In the genomic region with DNA sequence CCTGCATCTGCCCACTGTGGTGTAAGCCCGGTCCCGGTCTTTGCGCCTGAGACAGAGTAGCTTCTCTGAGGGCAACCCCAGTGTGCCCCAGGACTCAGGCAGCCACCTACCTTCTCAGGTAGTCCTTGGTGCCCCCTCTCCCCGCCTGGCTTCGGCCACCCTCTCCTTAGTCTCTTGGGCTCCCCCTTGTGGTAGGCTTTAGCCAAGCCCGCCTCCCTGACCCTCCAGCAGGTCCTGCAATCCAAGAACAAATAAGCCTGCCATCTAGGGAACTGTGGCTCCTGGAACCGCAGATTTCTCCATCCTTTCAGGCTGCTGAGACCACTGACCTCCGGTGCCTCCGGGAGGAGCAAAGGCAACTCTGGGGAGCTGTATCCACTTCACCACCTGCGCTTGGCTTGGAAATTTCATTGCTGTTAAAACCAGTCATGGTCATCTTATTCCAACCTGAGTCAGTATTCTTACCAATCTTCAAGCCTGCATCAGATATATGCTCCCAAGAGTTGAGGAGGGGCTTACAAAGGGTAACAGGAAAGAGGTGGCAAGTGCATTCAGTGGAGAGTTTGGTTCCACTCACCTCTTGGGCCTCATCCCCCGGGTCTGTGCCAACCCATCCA, we compare ENCODE assay signal across 9 cellular contexts. TPM values are rescaled to one million over a fixed set of nuclear protein-coding genes. Genes with fewer than 3 reads are reported as not detected.
DNase-seq lines count a peak whose midpoint lies in the region; ATAC-seq and TF ChIP-seq lines count a peak whose summit lies in the region.
"Had no signal": no experiment of that assay in that cellular context is flagged by ENCODE, and none has a peak within 500 bp of the region (broad histone marks: within the 10 kb centered on the region; RNA-seq: fewer than 3 reads in every experiment).

No MANE protein-coding gene starts in this region.

- no peak overlapping the region for H2BK5ac ChIP-seq in mesenchymal stem cell (ENCODE audit: low read depth, low read length, poor library complexity, severe bottlenecking)

- H3K4me3 Mint-ChIP-seq in endothelial cell (ENCODE audit: unreplicated experiment), result no peak overlapping the region

- no peak overlapping the region for H3K4me3 ChIP-seq in mesenchymal stem cell (ENCODE audit: insufficient read depth in 1 of 2, low read depth in 1 of 2, low read length in 2 of 2)

- peak; percentile 95 for TF ChIP-seq CTCF in AG09319 (IDR thresholded peaks at IDR 0.05; ENCODE audit: low read depth, low read length)
- TF ChIP-seq CTCF in endothelial cell (IDR thresholded peaks at IDR 0.05; ENCODE audit: unreplicated experiment), result peak; percentile 81

- no peak overlapping the region for H3K23ac ChIP-seq in mesenchymal stem cell (ENCODE audit: low read length in 2 of 2)

- H2AFZ ChIP-seq in mesenchymal stem cell (ENCODE audit: low read depth, low read length), result no peak overlapping the region

- peaks cover 2% of the 10 kb centered on the region for H3K36me3 Mint-ChIP-seq in endothelial cell (ENCODE audit: low read depth, unreplicated experiment)

- H4K8ac ChIP-seq in mesenchymal stem cell (ENCODE audit: low read length), result no peak overlapping the region

- no peak overlapping the region for H4K91ac ChIP-seq in mesenchymal stem cell (ENCODE audit: low read length)

- H3K18ac ChIP-seq in mesenchymal stem cell (ENCODE audit: low read depth in 1 of 2, low read length in 2 of 2), result no peak overlapping the region

- peaks cover 3 to 10% of the 10 kb centered on the region in 2 experiments for H3K27me3 ChIP-seq in mesenchymal stem cell (ENCODE audit: control insufficient read depth in 1 of 2, insufficient read depth in 1 of 2, low read length in 2 of 2)
- H3K27me3 ChIP-seq: neutrophil had no signal

- no peaks in the 10 kb centered on the region for H3K79me1 ChIP-seq in mesenchymal stem cell (replicated peaks; ENCODE audit: low read length, poor library complexity, severe bottlenecking)

- no peak overlapping the region for H2BK15ac ChIP-seq in mesenchymal stem cell (ENCODE audit: low read depth, poor library complexity, severe bottlenecking)

- H3K4me1 Mint-ChIP-seq in endothelial cell (ENCODE audit: unreplicated experiment), result no peaks in the 10 kb centered on the region

- no peak overlapping the region for H3K9ac ChIP-seq in mesenchymal stem cell (ENCODE audit: low read length)

- peaks cover 1% of the 10 kb centered on the region for H3K4me1 ChIP-seq in mesenchymal stem cell (ENCODE audit: control insufficient read depth, insufficient read depth, low read depth, low read length)

- H2BK120ac ChIP-seq in mesenchymal stem cell (ENCODE audit: low read depth, low read length), result no peak overlapping the region

- H3K4ac ChIP-seq in mesenchymal stem cell (ENCODE audit: low read depth in 1 of 2, low read length in 2 of 2), result no peak overlapping the region

- H3K27me3 Mint-ChIP-seq in endothelial cell (ENCODE audit: unreplicated experiment), result peaks cover 2% of the 10 kb centered on the region

- no peaks in the 10 kb centered on the region for H3K36me3 ChIP-seq in mesenchymal stem cell (ENCODE audit: control insufficient read depth in 1 of 2, insufficient read depth in 2 of 2, low read depth in 1 of 2, low read length in 2 of 2)
- H3K36me3 ChIP-seq: neutrophil had no signal

- no peak overlapping the region for H3K27ac ChIP-seq in mesenchymal stem cell (ENCODE audit: low read length, poor library complexity, severe bottlenecking)
- H3K27ac ChIP-seq: neutrophil had no signal

- no peaks in the 10 kb centered on the region for H3K9me3 Mint-ChIP-seq in endothelial cell (ENCODE audit: unreplicated experiment)

- WGBS in mesenchymal stem cell, result 12% methylated on average over 11 of the region's 11 CpGs

- DNase-seq in AG09319 (ENCODE audit: extremely low read depth, low read depth), result peak; percentile 19
- DNase-seq in NCI-H1930 (lab: John Stamatoyannopoulos, UW), result peak; percentile 56 to 67
- DNase-seq in activated CD4-positive, CD25-positive, alpha-beta regulatory T cell treated with anti-CD3 and anti-CD28 coated beads, Interleukin-2, amount 50 U/mL, for 72 hours, result peak; percentile 49
- DNase-seq in endothelial cell (ENCODE audit: low spot score), result peak; percentile 91
- DNase-seq in mesenchymal stem cell, result peak; percentile 55
- peak; percentile 69 for DNase-seq in superior temporal gyrus (ENCODE audit: extremely low spot score)

- H3K9me3 ChIP-seq in mesenchymal stem cell (ENCODE audit: control insufficient read depth, low read length), result no peaks in the 10 kb centered on the region
- H3K9me3 ChIP-seq: neutrophil had no signal

- no peak overlapping the region for H3K4me2 ChIP-seq in mesenchymal stem cell (ENCODE audit: low read length, poor library complexity, severe bottlenecking)

- peak; percentile 87 for ATAC-seq in GM18517 (IDR thresholded peaks at IDR 0.05; ENCODE audit: unreplicated experiment)
- peak; percentile 86 for ATAC-seq in HG03025 (IDR thresholded peaks at IDR 0.05; ENCODE audit: low FRiP score, unreplicated experiment)

- H2AK5ac ChIP-seq in mesenchymal stem cell (ENCODE audit: low read length, severe bottlenecking), result no peak overlapping the region

- H3K14ac ChIP-seq in mesenchymal stem cell (ENCODE audit: low read length in 2 of 2), result no peak overlapping the region

- no peak overlapping the region for H2BK12ac ChIP-seq in mesenchymal stem cell (ENCODE audit: low read length in 2 of 2)

- H3K27ac Mint-ChIP-seq in endothelial cell (ENCODE audit: unreplicated experiment), result no peak overlapping the region

RNA-seq across cellular contexts. Expression of gene TENM4, which starts 52.8 kb away (rescaled TPM):
- total RNA-seq in endothelial cell (ENCODE audit: unreplicated experiment), result 1.8 TPM
- 3.1 TPM for polyA plus RNA-seq in mesenchymal stem cell (2013, experiment 1 of 2)
- polyA plus RNA-seq in mesenchymal stem cell (2013, experiment 2 of 2), result 9.1 TPM

Comparison
In these comparisons a context has a peak if more than half of its experiments do, and no peak if none do; other contexts are left out.
1. DNase-seq: peak in every context shown above with its lines; median percentile 91 in endothelial cell; 69 in superior temporal gyrus; 62 in NCI-H1930; 55 in mesenchymal stem cell; 49 in activated CD4-positive, CD25-positive, alpha-beta regulatory T cell treated with anti-CD3 and anti-CD28 coated beads, Interleukin-2, amount 50 U/mL, for 72 hours; 19 in AG09319.